ENCODE assay signal across 1 cellular context in genomic region chr12:50615534-50616296, GRCh38.
A peak's percentile ranks its signal among the peaks of the same experiment; 100 is the strongest.
TF ChIP-seq lines count a peak whose summit lies in the region.

No MANE protein-coding gene starts in this region.

TF ChIP-seq in K562, 482 proteins besides CTCF, POLR2A, EP300 and RAD21 (continued from another document and continues in another):
- TF ChIP-seq NFYB (IDR thresholded peaks at IDR 0.05; ENCODE audit: extremely low read depth, insufficient read length) (no peak), POU5F1 (IDR thresholded peaks at IDR 0.05; ENCODE audit: borderline replicate concordance, low read depth, low read length, partially characterized antibody) (no peak), NFE2L1 (tag; IDR thresholded peaks at IDR 0.05; ENCODE audit: borderline replicate concordance, low read depth) (peak; percentile 94), SMARCE1 (IDR thresholded peaks at IDR 0.05) (0 out of 2 replicates have a peak, but pooled peaks have one; percentile 22), MAFK (IDR thresholded peaks at IDR 0.05; ENCODE audit: low read length) (peak; percentile 88), BCL6 (CRISPR knock-in tag; IDR thresholded peaks at IDR 0.05) (no peak), BRF1 (IDR thresholded peaks at IDR 0.05; ENCODE audit: borderline replicate concordance, extremely low read depth, insufficient read length) (no peak), ZNF318 (IDR thresholded peaks at IDR 0.05; ENCODE audit: borderline replicate concordance in 1 of 2, low read depth in 1 of 2) (no peak), KAT8 (IDR thresholded peaks at IDR 0.05; ENCODE audit: low read depth) (no peak), ZBTB33 (CRISPR knock-in tag; IDR thresholded peaks at IDR 0.05) (no peak), ZNF79 (CRISPR knock-in tag; IDR thresholded peaks at IDR 0.05; ENCODE audit: low read depth) (no peak), ZBTB43 (CRISPR knock-in tag; IDR thresholded peaks at IDR 0.05) (no peak), ZNF140 (CRISPR knock-in tag; IDR thresholded peaks at IDR 0.05) (no peak), SRSF7 (optimal IDR thresholded peaks at IDR 0.05; ENCODE audit: low read depth, low read length) (no peak), NR1H2 (CRISPR knock-in tag; IDR thresholded peaks at IDR 0.05) (no peak), ZNF165 (CRISPR knock-in tag; IDR thresholded peaks at IDR 0.05; ENCODE audit: borderline replicate concordance) (no peak), ZBTB7A (IDR thresholded peaks at IDR 0.05; ENCODE audit: borderline replicate concordance, control insufficient read depth, low read depth, low read length) (no peak), STAG1 (CRISPR knock-in tag; IDR thresholded peaks at IDR 0.05; ENCODE audit: borderline replicate concordance) (no peak), PTRF (tag; IDR thresholded peaks at IDR 0.05) (no peak), ARID1B (IDR thresholded peaks at IDR 0.05) (peak; percentile 53; the same call in 1 of the 2 replicates), ZBTB5 (IDR thresholded peaks at IDR 0.05) (no peak), JUND (IDR thresholded peaks at IDR 0.05; ENCODE audit: borderline replicate concordance, low read depth, low read length) (no peak), JUND (tag; IDR thresholded peaks at IDR 0.05; ENCODE audit: borderline replicate concordance, low read depth, low read length) (peak; percentile 28; the same call in 1 of the 3 replicates), C11orf30 (IDR thresholded peaks at IDR 0.05; ENCODE audit: low read depth) (peak; percentile 87), HMG20A (CRISPR knock-in tag; conservative IDR thresholded peaks at IDR 0.05) (no peak)
- TF ChIP-seq, protein P1, sequence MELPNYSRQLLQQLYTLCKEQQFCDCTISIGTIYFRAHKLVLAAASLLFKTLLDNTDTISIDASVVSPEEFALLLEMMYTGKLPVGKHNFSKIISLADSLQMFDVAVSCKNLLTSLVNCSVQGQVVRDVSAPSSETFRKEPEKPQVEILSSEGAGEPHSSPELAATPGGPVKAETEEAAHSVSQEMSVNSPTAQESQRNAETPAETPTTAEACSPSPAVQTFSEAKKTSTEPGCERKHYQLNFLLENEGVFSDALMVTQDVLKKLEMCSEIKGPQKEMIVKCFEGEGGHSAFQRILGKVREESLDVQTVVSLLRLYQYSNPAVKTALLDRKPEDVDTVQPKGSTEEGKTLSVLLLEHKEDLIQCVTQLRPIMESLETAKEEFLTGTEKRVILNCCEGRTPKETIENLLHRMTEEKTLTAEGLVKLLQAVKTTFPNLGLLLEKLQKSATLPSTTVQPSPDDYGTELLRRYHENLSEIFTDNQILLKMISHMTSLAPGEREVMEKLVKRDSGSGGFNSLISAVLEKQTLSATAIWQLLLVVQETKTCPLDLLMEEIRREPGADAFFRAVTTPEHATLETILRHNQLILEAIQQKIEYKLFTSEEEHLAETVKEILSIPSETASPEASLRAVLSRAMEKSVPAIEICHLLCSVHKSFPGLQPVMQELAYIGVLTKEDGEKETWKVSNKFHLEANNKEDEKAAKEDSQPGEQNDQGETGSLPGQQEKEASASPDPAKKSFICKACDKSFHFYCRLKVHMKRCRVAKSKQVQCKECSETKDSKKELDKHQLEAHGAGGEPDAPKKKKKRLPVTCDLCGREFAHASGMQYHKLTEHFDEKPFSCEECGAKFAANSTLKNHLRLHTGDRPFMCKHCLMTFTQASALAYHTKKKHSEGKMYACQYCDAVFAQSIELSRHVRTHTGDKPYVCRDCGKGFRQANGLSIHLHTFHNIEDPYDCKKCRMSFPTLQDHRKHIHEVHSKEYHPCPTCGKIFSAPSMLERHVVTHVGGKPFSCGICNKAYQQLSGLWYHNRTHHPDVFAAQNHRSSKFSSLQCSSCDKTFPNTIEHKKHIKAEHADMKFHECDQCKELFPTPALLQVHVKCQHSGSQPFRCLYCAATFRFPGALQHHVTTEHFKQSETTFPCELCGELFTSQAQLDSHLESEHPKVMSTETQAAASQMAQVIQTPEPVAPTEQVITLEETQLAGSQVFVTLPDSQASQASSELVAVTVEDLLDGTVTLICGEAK (IDR thresholded peaks at IDR 0.05) = no peak
- TF ChIP-seq, protein P1 (CRISPR knock-in tag; IDR thresholded peaks at IDR 0.05) = no peak
- TF ChIP-seq, protein P2, sequence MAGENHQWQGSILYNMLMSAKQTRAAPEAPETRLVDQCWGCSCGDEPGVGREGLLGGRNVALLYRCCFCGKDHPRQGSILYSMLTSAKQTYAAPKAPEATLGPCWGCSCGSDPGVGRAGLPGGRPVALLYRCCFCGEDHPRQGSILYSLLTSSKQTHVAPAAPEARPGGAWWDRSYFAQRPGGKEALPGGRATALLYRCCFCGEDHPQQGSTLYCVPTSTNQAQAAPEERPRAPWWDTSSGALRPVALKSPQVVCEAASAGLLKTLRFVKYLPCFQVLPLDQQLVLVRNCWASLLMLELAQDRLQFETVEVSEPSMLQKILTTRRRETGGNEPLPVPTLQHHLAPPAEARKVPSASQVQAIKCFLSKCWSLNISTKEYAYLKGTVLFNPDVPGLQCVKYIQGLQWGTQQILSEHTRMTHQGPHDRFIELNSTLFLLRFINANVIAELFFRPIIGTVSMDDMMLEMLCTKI (IDR thresholded peaks at IDR 0.05; ENCODE audit: partially characterized antibody) = no peak
